Comparison of ENCODE assay signal across 25 cellular contexts in genomic region chr15:76964157-76964556, GRCh38. TPM values are rescaled to one million over a fixed set of nuclear protein-coding genes. Genes with fewer than 3 reads are reported as not detected.
DNase-seq lines count a peak whose midpoint lies in the region; ATAC-seq, FAIRE-seq and TF ChIP-seq lines count a peak whose summit lies in the region.
"Had no signal": no experiment of that assay in that cellular context is flagged by ENCODE, and none has a peak within 500 bp of the region (broad histone marks: within the 10 kb centered on the region; RNA-seq: fewer than 3 reads in every experiment).

No MANE protein-coding gene starts in this region.

- H3K27ac ChIP-seq in HEK293 (ENCODE audit: extremely low read depth, low read depth, low read length) (no peak overlapping the region), body of pancreas (peak overlapping the region in 3 of 4 donors; percentile 59 to 73 (median 67)), keratinocyte (ENCODE audit: control insufficient read depth, insufficient read depth, low read length) (no peak overlapping the region), smooth muscle cell (ENCODE audit: low read depth) (no peak overlapping the region), caudate nucleus (ENCODE audit: low read depth, low read length) (no peak overlapping the region)

- H3K9me1 ChIP-seq in keratinocyte (ENCODE audit: control insufficient read depth, extremely low read depth, insufficient read depth, low read length): no peaks in the 10 kb centered on the region

- no peak for FAIRE-seq in keratinocyte (lab: Jason Lieb, UNC)
- no peak for FAIRE-seq in H54 (lab: Jason Lieb, UNC)
- FAIRE-seq: G401.6, HTR-8/SVneo had no signal

- 23 to 27% methylated on average over 5 of the region's 5 CpGs for WGBS in body of pancreas, 2 donors
- WGBS in smooth muscle cell (ENCODE audit: low lambda C conversion rate): 28% methylated on average over 5 of the region's 5 CpGs

- H3K4me1 ChIP-seq in HEK293 (ENCODE audit: control insufficient read depth, insufficient read depth, low read length) (peaks cover 8% of the 10 kb centered on the region), body of pancreas (no peaks in the 10 kb centered on the region), keratinocyte (ENCODE audit: control insufficient read depth, extremely low read depth, insufficient read depth, low read length) (peaks cover 14% of the 10 kb centered on the region), smooth muscle cell (ENCODE audit: low read depth) (peaks cover 6% of the 10 kb centered on the region)
- H3K4me1 ChIP-seq: BE2C had no signal

- POLR2A ChIA-PET in HEK293 (lab: Yijun Ruan, JAX): no interaction called here

- DNase-seq in body of pancreas (no peak), keratinocyte (ENCODE audit: low read depth, low spot score) (no peak), smooth muscle cell (lab: John Stamatoyannopoulos, UW; ENCODE audit: unreplicated experiment) (no peak), caudate nucleus (lab: John Stamatoyannopoulos, UW) (no peak), H54 (ENCODE audit: insufficient read length, low spot score) (no peak), SHP77 (lab: John Stamatoyannopoulos, UW) (no peak)
- DNase-seq: ACHN; activated CD4-positive, alpha-beta T cell treated with anti-CD3 and anti-CD28 coated beads, Interleukin-2, amount 50 U/mL, for 48 hours; activated CD8-positive, alpha-beta memory T cell treated with anti-CD3 and anti-CD28 coated beads, Interleukin-2, amount 50 U/mL, for 48 hours; activated naive CD4-positive, alpha-beta T cell treated with anti-CD3 and anti-CD28 coated beads, Interleukin-2, amount 10 ng/mL, durations not matched to agents 7 days and 5 days; BE2C; CD8-positive, alpha-beta memory T cell; DMS 273 treated with DMSO at 0.1 percent for 48 hours; KBM-7; left cardiac atrium; MM.1S; NCI-H1417 treated with DMSO at 0.1 percent for 48 hours; NCI-H748 treated with DMSO at 0.1 percent for 48 hours had no signal

- dilution Hi-C loops in keratinocyte (cut with MboI; ENCODE audit: extremely low pct_ligation_motif_present, low sequenced_read_pairs): no loop called here

- no peaks in the 10 kb centered on the region for H3K27me3 ChIP-seq in body of pancreas
- no peaks in the 10 kb centered on the region for H3K27me3 ChIP-seq in keratinocyte (ENCODE audit: control insufficient read depth, extremely low read depth, insufficient read depth, low read length)
- no peaks in the 10 kb centered on the region for H3K27me3 ChIP-seq in smooth muscle cell (ENCODE audit: low read depth)
- H3K27me3 ChIP-seq: BE2C had no signal

- H3K4me2 ChIP-seq in keratinocyte (ENCODE audit: control insufficient read depth, extremely low read depth, insufficient read depth, low read depth, low read length) (peak overlapping the region; percentile 49), smooth muscle cell (peak overlapping the region; percentile 9)

- no peak overlapping the region for H3K9ac ChIP-seq in keratinocyte (ENCODE audit: control insufficient read depth, extremely low read depth, insufficient read depth, low read length)
- no peak overlapping the region for H3K9ac ChIP-seq in smooth muscle cell (ENCODE audit: low read depth)

- H2AFZ ChIP-seq in keratinocyte (ENCODE audit: control insufficient read depth, low read length) (no peak overlapping the region), smooth muscle cell (ENCODE audit: low read depth) (no peak overlapping the region)

- TF ChIP-seq POLR2A in body of pancreas (IDR thresholded peaks at IDR 0.05): no peak
- no peak for TF ChIP-seq POLR2A in H54 (IDR thresholded peaks at IDR 0.05; ENCODE audit: low read depth, low read length)

- H3K9me3 ChIP-seq in HEK293 (ENCODE audit: control insufficient read depth, insufficient read depth, low read depth, low read length) (no peaks in the 10 kb centered on the region), body of pancreas (no peaks in the 10 kb centered on the region), keratinocyte (ENCODE audit: control insufficient read depth, low read depth, low read length) (no peaks in the 10 kb centered on the region), smooth muscle cell (replicated peaks; ENCODE audit: low read depth) (no peaks in the 10 kb centered on the region)
- H3K9me3 ChIP-seq: BE2C had no signal

- CTCF ChIA-PET in HEK293 (lab: Yijun Ruan, JAX): interaction anchor here (1.0 to 3.7 kb wide), 3 partner anchors 10 to 579 kb away, joined by 3 to 20 read pairs (median 3); no protein-coding TSS in a partner anchor

- ATAC-seq in body of pancreas: peak; percentile 72
- ATAC-seq in GM21526 (IDR thresholded peaks at IDR 0.05; ENCODE audit: low FRiP score, unreplicated experiment): no peak

- no peak for TF ChIP-seq CTCF in HEK293 (tag by site-specific recombination; IDR thresholded peaks at IDR 0.05)
- TF ChIP-seq CTCF in body of pancreas (IDR thresholded peaks at IDR 0.05): no peak
- no peak for TF ChIP-seq CTCF in keratinocyte (optimal IDR thresholded peaks at IDR 0.05 in 1 of 3, IDR thresholded peaks at IDR 0.05 in 1 of 3, conservative IDR thresholded peaks at IDR 0.05 in 1 of 3; ENCODE audit: extremely low read depth in 1 of 3, insufficient read depth in 2 of 3, low read length in 3 of 3)
- no peak for TF ChIP-seq CTCF in smooth muscle cell (IDR thresholded peaks at IDR 0.05; ENCODE audit: borderline replicate concordance, insufficient read depth, poor library complexity, severe bottlenecking)

- intact Hi-C loops in body of pancreas (cut with DNase I): no loop called here

- no peaks in the 10 kb centered on the region for H3K79me2 ChIP-seq in keratinocyte (ENCODE audit: control insufficient read depth, insufficient read depth, low read length)
- H3K79me2 ChIP-seq in smooth muscle cell (ENCODE audit: low read depth): no peaks in the 10 kb centered on the region

- H3K4me3 ChIP-seq in HEK293 (ENCODE audit: low read depth, low read length) (no peak overlapping the region), body of pancreas (no peak overlapping the region), keratinocyte (ENCODE audit: control insufficient read depth in 2 of 3, extremely low read depth in 1 of 3, insufficient read depth in 2 of 3, low read depth in 1 of 3, low read length in 3 of 3) (no peak overlapping the region), smooth muscle cell (no peak overlapping the region)

- no peaks in the 10 kb centered on the region for H3F3A ChIP-seq in smooth muscle cell (ENCODE audit: low read depth)

- H3K36me3 ChIP-seq in HEK293 (ENCODE audit: control insufficient read depth in 2 of 2, insufficient read depth in 1 of 2, low read length in 2 of 2) (no peaks in the 10 kb centered on the region), body of pancreas (replicated peaks in 1 of 2; ENCODE audit: insufficient read depth in 1 of 2, low read depth in 2 of 2) (no peaks in the 10 kb centered on the region), keratinocyte (ENCODE audit: control insufficient read depth in 2 of 2, extremely low read depth in 1 of 2, insufficient read depth in 2 of 2, low read length in 2 of 2) (no peaks in the 10 kb centered on the region), smooth muscle cell (ENCODE audit: low read depth) (no peaks in the 10 kb centered on the region)
- H3K36me3 ChIP-seq: BE2C had no signal

- H4K20me1 ChIP-seq in keratinocyte (ENCODE audit: control insufficient read depth, extremely low read depth, insufficient read depth, low read length): no peaks in the 10 kb centered on the region
- no peaks in the 10 kb centered on the region for H4K20me1 ChIP-seq in smooth muscle cell (ENCODE audit: low read depth)

TF ChIP-seq in HEK293, 187 proteins besides CTCF, POLR2A, EP300 and RAD21 (continues in another document):
- TF ChIP-seq ZNF10 (tag by site-specific recombination; IDR thresholded peaks at IDR 0.05) (peak; percentile 86), ZNF600 (tag by site-specific recombination; IDR thresholded peaks at IDR 0.05) (peak; percentile 50; the same call in 1 of the 2 replicates), ZNF701 (tag by site-specific recombination; IDR thresholded peaks at IDR 0.05) (no peak), HOXC10 (CRISPR knock-in tag; IDR thresholded peaks at IDR 0.05) (no peak), ZNF629 (tag by site-specific recombination; IDR thresholded peaks at IDR 0.05) (peak; percentile 65)

RNA-seq across cellular contexts. Expression of gene PSTPIP1, which starts 30.8 kb away (rescaled TPM):
- total RNA-seq in body of pancreas (1 to 10 TPM; 3.3 to 3.6 TPM), smooth muscle cell (not detected in 2 replicates)
- polyA plus RNA-seq in keratinocyte (9.6 to 11.2 TPM (median 10.0 TPM) in 3 replicates), smooth muscle cell (0.38 TPM in 1 of 2 replicates, not detected in the other)
- polyA plus RNA-seq in keratinocyte (2011; ENCODE audit: low read depth): 2.0 TPM
- 4.7 and 9.5 TPM in 2 replicates for polyA plus RNA-seq in keratinocyte (2011; cell fraction: cytosol; rRNA removed)
- polyA plus RNA-seq in keratinocyte (2011; cell fraction: nucleus; rRNA removed): 25.7 and 27.3 TPM in 2 replicates
- 1.2 and 15.6 TPM in 2 replicates for polyA plus RNA-seq in keratinocyte (2012; ENCODE audit: low replicate concordance)
- polyA minus RNA-seq in keratinocyte: 6.3 to 22.0 TPM (median 10.0 TPM) in 3 replicates
- 13.6 TPM for polyA minus RNA-seq in keratinocyte (2011; cell fraction: cytosol; rRNA and poly(A)+ RNA removed)
- 9.9 and 10.3 TPM in 2 replicates for polyA minus RNA-seq in keratinocyte (2011; cell fraction: nucleus; rRNA and poly(A)+ RNA removed)
- total RNA-seq: myocyte, progenitor cell of endocrine pancreas, SK-MEL-5 had no signal

RNA-seq across cellular contexts. Expression of gene RCN2, which starts 32.6 kb away (rescaled TPM):
- total RNA-seq in body of pancreas: 10 to 100 TPM; 22.8 to 25.1 TPM
- 52.6 to 118 TPM (median 59.6 TPM) in 3 replicates for polyA plus RNA-seq in keratinocyte
- polyA plus RNA-seq in keratinocyte (2011; ENCODE audit: low read depth): 383 TPM
- polyA plus RNA-seq in keratinocyte (2011; cell fraction: cytosol; rRNA removed): 45.9 and 83.2 TPM in 2 replicates
- polyA plus RNA-seq in keratinocyte (2011; cell fraction: nucleus; rRNA removed): 51.6 and 81.1 TPM in 2 replicates
- 37.7 and 49.6 TPM in 2 replicates for polyA plus RNA-seq in keratinocyte (2012; ENCODE audit: low replicate concordance)
- 3.3 to 20.6 TPM (median 6.3 TPM) in 3 replicates for polyA minus RNA-seq in keratinocyte
- polyA minus RNA-seq in keratinocyte (2011; cell fraction: cytosol; rRNA and poly(A)+ RNA removed): 34.7 TPM
- 17.1 and 25.2 TPM in 2 replicates for polyA minus RNA-seq in keratinocyte (2011; cell fraction: nucleus; rRNA and poly(A)+ RNA removed)
- 200 and 230 TPM in 2 replicates for total RNA-seq in smooth muscle cell
- 146 and 190 TPM in 2 replicates for polyA plus RNA-seq in smooth muscle cell

RNA-seq across cellular contexts. Expression of gene SCAPER, which starts 59.0 kb away (rescaled TPM):
- total RNA-seq in body of pancreas (10 to 100 TPM; 22.1 to 46.2 TPM), smooth muscle cell (34.3 and 36.3 TPM in 2 replicates)
- polyA plus RNA-seq in keratinocyte (2.1 to 5.2 TPM (median 4.5 TPM) in 3 replicates), smooth muscle cell (6.6 and 13.2 TPM in 2 replicates)
- 14.1 TPM for polyA plus RNA-seq in keratinocyte (2011; ENCODE audit: low read depth)
- 4.2 and 5.7 TPM in 2 replicates for polyA plus RNA-seq in keratinocyte (2011; cell fraction: cytosol; rRNA removed)
- 8.8 and 9.6 TPM in 2 replicates for polyA plus RNA-seq in keratinocyte (2011; cell fraction: nucleus; rRNA removed)
- polyA plus RNA-seq in keratinocyte (2012; ENCODE audit: low replicate concordance): 3.9 and 5.0 TPM in 2 replicates
- polyA minus RNA-seq in keratinocyte: 1.5 to 8.3 TPM (median 4.3 TPM) in 3 replicates
- polyA minus RNA-seq in keratinocyte (2011; cell fraction: cytosol; rRNA and poly(A)+ RNA removed): 2.3 TPM
- 3.4 and 17.9 TPM in 2 replicates for polyA minus RNA-seq in keratinocyte (2011; cell fraction: nucleus; rRNA and poly(A)+ RNA removed)

Comparison
In these comparisons a context has a peak if more than half of its experiments do, and no peak if none do; other contexts are left out.
1. H3K27ac ChIP-seq: peak in body of pancreas (3 of 4); none in HEK293 (single experiment), keratinocyte (single experiment), smooth muscle cell (single experiment) and caudate nucleus (single experiment).